In genomic region chr5:177595026-177595585, GRCh38 we compare ENCODE assay signal across 21 cellular contexts.
"Had no signal": no experiment of that assay in that cellular context is flagged by ENCODE, and none has a peak within 500 bp of the region (broad histone marks: within the 10 kb centered on the region; RNA-seq: fewer than 3 reads in every experiment).

No MANE protein-coding gene starts in this region.

- H3K27ac ChIP-seq: epithelial cell of prostate, esophagus muscularis mucosa, gastrocnemius medialis, heart right ventricle, right atrium auricular region, suprapubic skin, thyroid gland, upper lobe of left lung had no signal

- H3K27ac Mint-ChIP-seq: dendritic cell treated with granulocyte-macrophage colony-stimulating factor and Interleukin-4, amounts not matched to agents 40 ng/mL and 50 ng/mL, for 4 days; effector memory CD8-positive, alpha-beta T cell; stimulated activated effector memory CD8-positive, alpha-beta T cell treated with anti-CD3 and anti-CD28 coated beads, Interleukin-12 subunit alpha, Interleukin-12 subunit beta, amount 100 ng/mL, for 72 hours had no signal

- H3K4me3 Mint-ChIP-seq: dendritic cell treated with granulocyte-macrophage colony-stimulating factor and Interleukin-4, amounts not matched to agents 40 ng/mL and 50 ng/mL, for 4 days; stimulated activated effector memory CD8-positive, alpha-beta T cell treated with anti-CD3 and anti-CD28 coated beads, Interleukin-12 subunit alpha, Interleukin-12 subunit beta, amount 100 ng/mL, for 72 hours had no signal

- DNase-seq: effector memory CD8-positive, alpha-beta T cell; gastrocnemius medialis; heart right ventricle; hypothalamus; kidney glomerular epithelial cell; mesendoderm; mucosa of descending colon; naive thymus-derived CD8-positive, alpha-beta T cell; stimulated activated CD4-positive, alpha-beta T cell treated with anti-CD3 and anti-CD28 coated beads, Interleukin-4, amount 100 ng/mL, for 1 hour; stimulated activated CD8-positive, alpha-beta memory T cell treated with anti-CD3 and anti-CD28 coated beads, Interleukin-4, amount 100 ng/mL, for 48 hours; stimulated activated naive CD8-positive, alpha-beta T cell treated with anti-CD3 and anti-CD28 coated beads, Interleukin-15, Interleukin-2, amounts not matched to agents 100 U/mL and 50 U/mL, for 24 hours; thyroid gland had no signal

- H3K27me3 ChIP-seq: gastrocnemius medialis, right atrium auricular region, suprapubic skin, thyroid gland, upper lobe of left lung had no signal

- H3K9me3 ChIP-seq: esophagus muscularis mucosa, gastrocnemius medialis, heart right ventricle, mucosa of descending colon, right atrium auricular region, suprapubic skin, thyroid gland, upper lobe of left lung had no signal

- H3K4me3 ChIP-seq: esophagus muscularis mucosa, gastrocnemius medialis, heart right ventricle, mucosa of descending colon, right atrium auricular region, smooth muscle cell, suprapubic skin, thyroid gland, upper lobe of left lung had no signal

- H3K9me3 Mint-ChIP-seq: dendritic cell treated with granulocyte-macrophage colony-stimulating factor and Interleukin-4, amounts not matched to agents 40 ng/mL and 50 ng/mL, for 4 days; effector memory CD8-positive, alpha-beta T cell; neural crest cell; stimulated activated effector memory CD8-positive, alpha-beta T cell treated with anti-CD3 and anti-CD28 coated beads, Interleukin-12 subunit alpha, Interleukin-12 subunit beta, amount 100 ng/mL, for 72 hours had no signal
